10 cellular contexts compared by ENCODE assay signal in the genomic region with DNA sequence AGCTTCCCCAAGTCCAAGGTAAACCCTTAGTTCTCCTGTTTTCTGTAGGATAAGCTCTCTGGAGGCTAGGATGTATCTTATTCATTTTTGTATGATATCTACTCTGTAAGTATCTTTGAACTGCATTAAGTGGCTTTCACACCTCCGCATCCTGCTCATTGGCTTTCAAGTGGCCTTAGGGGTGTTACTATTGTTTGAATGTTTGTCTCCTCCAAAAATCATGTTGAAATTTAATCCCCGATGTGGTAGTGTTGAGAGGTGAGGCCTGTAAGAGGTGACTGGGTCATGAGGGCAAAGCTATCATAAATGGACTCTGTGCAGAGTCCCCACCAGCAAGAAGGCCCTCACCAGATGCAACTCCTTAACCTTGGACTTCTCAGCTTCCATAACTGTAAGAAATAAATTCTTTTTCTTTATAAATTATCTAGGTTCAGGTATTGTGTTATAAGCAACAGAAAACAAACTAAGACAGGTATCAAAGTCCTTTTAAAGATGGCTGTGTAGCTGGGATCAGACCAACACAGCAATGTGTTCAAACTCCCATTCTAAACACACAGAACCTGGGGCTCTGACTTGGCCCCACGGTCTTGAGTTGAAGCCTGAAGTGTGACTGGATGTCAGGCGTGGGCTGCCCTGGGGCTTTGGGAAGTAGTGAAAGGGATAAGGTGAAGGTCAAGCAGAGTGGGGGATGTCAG. TPM values are rescaled to one million over a fixed set of nuclear protein-coding genes. Genes with fewer than 3 reads are reported as not detected.
DNase-seq lines count a peak whose midpoint lies in the region; ATAC-seq and TF ChIP-seq lines count a peak whose summit lies in the region.
"Had no signal": no experiment of that assay in that cellular context is flagged by ENCODE, and none has a peak within 500 bp of the region (broad histone marks: within the 10 kb centered on the region; RNA-seq: fewer than 3 reads in every experiment).

No MANE protein-coding gene starts in this region.

- POLR2A ChIA-PET in CD8-positive, alpha-beta memory T cell (lab: Charles Lee), result interaction anchor here (0.5 kb wide), 1 partner anchor 48 kb away, joined by 3 read pairs; no protein-coding TSS in a partner anchor
- POLR2A ChIA-PET in activated B cell treated with CpG ODN at 0.5 μM for 24 hours (lab: Charles Lee), result interaction anchor here (1.0 kb wide), 1 partner anchor 77 kb away, joined by 3 read pairs; no protein-coding TSS in a partner anchor
- POLR2A ChIA-PET in naive thymus-derived CD4-positive, alpha-beta T cell (lab: Charles Lee), result no interaction called here

- peak overlapping the region; percentile 50 for H3K27ac ChIP-seq in CD8-positive, alpha-beta memory T cell (ENCODE audit: low read depth, low read length)
- no peak overlapping the region for H3K27ac ChIP-seq in naive thymus-derived CD4-positive, alpha-beta T cell (ENCODE audit: low read depth, low read length)
- H3K27ac ChIP-seq in SJCRH30, result no peak overlapping the region

- H3K36me3 Mint-ChIP-seq in CD8-positive, alpha-beta memory T cell, result no peaks in the 10 kb centered on the region
- no peaks in the 10 kb centered on the region for H3K36me3 Mint-ChIP-seq in activated B cell treated with CpG ODN at 0.5 μM for 24 hours (ENCODE audit: low read depth)
- H3K36me3 Mint-ChIP-seq in naive thymus-derived CD4-positive, alpha-beta T cell, result peaks cover 0 to 4% (median 0%) of the 10 kb centered on the region in 5 donors

- peaks cover 16 to 32% (median 24%) of the 10 kb centered on the region in 3 donors for H3K4me1 Mint-ChIP-seq in CD8-positive, alpha-beta memory T cell
- peaks cover 23% of the 10 kb centered on the region for H3K4me1 Mint-ChIP-seq in activated B cell treated with CpG ODN at 0.5 μM for 24 hours
- peaks cover 16 to 33% (median 25%) of the 10 kb centered on the region in 7 donors for H3K4me1 Mint-ChIP-seq in naive thymus-derived CD4-positive, alpha-beta T cell

- intact Hi-C loops in activated B cell treated with CpG ODN at 0.5 μM for 24 hours (cut with micrococcal nuclease), result loop anchor here (2.0 kb wide), 1 partner anchor 62 kb away; no protein-coding TSS in a partner anchor
- intact Hi-C loops in naive thymus-derived CD4-positive, alpha-beta T cell (cut with micrococcal nuclease), result no loop called here

- H3K9me3 Mint-ChIP-seq in CD8-positive, alpha-beta memory T cell, result no peaks in the 10 kb centered on the region
- no peaks in the 10 kb centered on the region for H3K9me3 Mint-ChIP-seq in activated B cell treated with CpG ODN at 0.5 μM for 24 hours
- peaks cover 0 to 2% (median 0%) of the 10 kb centered on the region in 11 donors for H3K9me3 Mint-ChIP-seq in naive thymus-derived CD4-positive, alpha-beta T cell

- CTCF ChIA-PET in CD8-positive, alpha-beta memory T cell (lab: Charles Lee), result no interaction called here
- CTCF ChIA-PET in activated B cell treated with CpG ODN at 0.5 μM for 24 hours (lab: Charles Lee), result no interaction called here
- CTCF ChIA-PET in naive thymus-derived CD4-positive, alpha-beta T cell (lab: Charles Lee), result interaction anchor here (1.0 kb wide), 1 partner anchor 236 kb away, joined by 3 read pairs; no protein-coding TSS in a partner anchor

- peak overlapping the region in 7 of 8 donors; percentile 38 to 89 (median 71) for H3K27ac Mint-ChIP-seq in CD8-positive, alpha-beta memory T cell
- peak overlapping the region; percentile 63 for H3K27ac Mint-ChIP-seq in activated B cell treated with CpG ODN at 0.5 μM for 24 hours
- H3K27ac Mint-ChIP-seq in naive thymus-derived CD4-positive, alpha-beta T cell, result peak overlapping the region in 7 of 9 donors; percentile 28 to 78 (median 65)

- no peak for TF ChIP-seq CTCF in activated B cell treated with CpG ODN at 0.5 μM for 24 hours (IDR thresholded peaks at IDR 0.05)

- H3K27me3 ChIP-seq in CD8-positive, alpha-beta memory T cell (ENCODE audit: insufficient read depth, low read length, poor library complexity, severe bottlenecking), result no peaks in the 10 kb centered on the region
- H3K27me3 ChIP-seq in naive thymus-derived CD4-positive, alpha-beta T cell (ENCODE audit: control insufficient read depth in 2 of 2, insufficient read depth in 2 of 2, low read length in 2 of 2), result no peaks in the 10 kb centered on the region
- H3K27me3 ChIP-seq in SJCRH30, result no peaks in the 10 kb centered on the region

- peak in 2 of 5 donors; percentile 13 to 37 for DNase-seq in CD8-positive, alpha-beta memory T cell
- DNase-seq in activated B cell treated with CpG ODN at 0.5 μM for 24 hours, result no peak
- DNase-seq in naive thymus-derived CD4-positive, alpha-beta T cell, result peak in 3 of 9 donors; percentile 3 to 16 (median 14)
- DNase-seq in SW480 (ENCODE audit: low spot score), result no peak
- no peak for DNase-seq in SJCRH30
- no peak for DNase-seq in SKM-1 treated with dmso at 0.1 percent for 144 hours (lab: John Stamatoyannopoulos, UW; ENCODE audit: unreplicated experiment)
- DNase-seq: NCI-H1930 had no signal

- no peaks in the 10 kb centered on the region for H3K36me3 ChIP-seq in CD8-positive, alpha-beta memory T cell (ENCODE audit: insufficient read depth, low read length)
- no peaks in the 10 kb centered on the region for H3K36me3 ChIP-seq in naive thymus-derived CD4-positive, alpha-beta T cell (ENCODE audit: control insufficient read depth in 2 of 3, insufficient read depth in 3 of 3, low read length in 3 of 3)
- no peaks in the 10 kb centered on the region for H3K36me3 ChIP-seq in SJCRH30

- peaks cover 2 to 3% of the 10 kb centered on the region in 2 donors for H3K27me3 Mint-ChIP-seq in CD8-positive, alpha-beta memory T cell
- no peaks in the 10 kb centered on the region for H3K27me3 Mint-ChIP-seq in activated B cell treated with CpG ODN at 0.5 μM for 24 hours
- no peaks in the 10 kb centered on the region for H3K27me3 Mint-ChIP-seq in naive thymus-derived CD4-positive, alpha-beta T cell

- H3K4me1 ChIP-seq in CD8-positive, alpha-beta memory T cell (ENCODE audit: insufficient read depth, low read length), result peaks cover 16% of the 10 kb centered on the region
- H3K4me1 ChIP-seq in naive thymus-derived CD4-positive, alpha-beta T cell (ENCODE audit: control insufficient read depth in 2 of 2, insufficient read depth in 2 of 2, low read length in 2 of 2), result peaks cover 0 to 8% of the 10 kb centered on the region in 2 donors
- no peaks in the 10 kb centered on the region for H3K4me1 ChIP-seq in SJCRH30

- H3K4me3 ChIP-seq in CD8-positive, alpha-beta memory T cell (ENCODE audit: low read length), result no peak overlapping the region
- H3K4me3 ChIP-seq in naive thymus-derived CD4-positive, alpha-beta T cell (ENCODE audit: low read length), result no peak overlapping the region
- H3K4me3 ChIP-seq in SJCRH30, result no peak overlapping the region
- H3K4me3 ChIP-seq: lung had no signal

- peak overlapping the region in 3 of 7 donors; percentile 24 to 40 (median 39) for H3K4me3 Mint-ChIP-seq in CD8-positive, alpha-beta memory T cell
- H3K4me3 Mint-ChIP-seq in activated B cell treated with CpG ODN at 0.5 μM for 24 hours, result no peak overlapping the region
- H3K4me3 Mint-ChIP-seq in naive thymus-derived CD4-positive, alpha-beta T cell, result peak overlapping the region in 6 of 10 donors; percentile 13 to 53 (median 37)

- H3K9me3 ChIP-seq in CD8-positive, alpha-beta memory T cell (ENCODE audit: low read length), result no peaks in the 10 kb centered on the region
- no peaks in the 10 kb centered on the region for H3K9me3 ChIP-seq in naive thymus-derived CD4-positive, alpha-beta T cell (ENCODE audit: control insufficient read depth in 2 of 3, low read length in 3 of 3)
- no peaks in the 10 kb centered on the region for H3K9me3 ChIP-seq in SJCRH30 (replicated peaks)

- ATAC-seq in GM21717 (IDR thresholded peaks at IDR 0.05; ENCODE audit: unreplicated experiment) (peak; percentile 27), activated B cell treated with CpG ODN at 0.5 μM for 24 hours (ENCODE audit: low read depth) (no peak), GM19463 (IDR thresholded peaks at IDR 0.05; ENCODE audit: unreplicated experiment) (no peak)
- ATAC-seq in naive thymus-derived CD4-positive, alpha-beta T cell, result peak; percentile 26

RNA-seq across cellular contexts. Expression of a gene that starts 25.9 kb away (rescaled TPM):
- total RNA-seq in CD8-positive, alpha-beta memory T cell, result 1 to 10 TPM; 1.7 to 2.1 TPM
- 2.9 TPM for polyA plus RNA-seq in CD8-positive, alpha-beta memory T cell
- 2.0 and 3.8 TPM in 2 replicates for total RNA-seq in activated B cell treated with CpG ODN at 0.5 μM for 24 hours
- 10 to 100 TPM in 1 of 5 experiments, 1 to 10 TPM in 4; 2.6 to 70.9 (median 6.7) TPM for total RNA-seq in naive thymus-derived CD4-positive, alpha-beta T cell
- 1 to 10 TPM; 1.9 to 2.9 TPM for polyA plus RNA-seq in naive thymus-derived CD4-positive, alpha-beta T cell
- 2.9 and 3.2 TPM in 2 replicates for total RNA-seq in SJCRH30 (2014; rRNA removed; shearing (Covaris generic))

Comparison
In these comparisons a context has a peak if more than half of its experiments do, and no peak if none do; other contexts are left out.
1. ATAC-seq: peak in GM21717 (single experiment) and naive thymus-derived CD4-positive, alpha-beta T cell (single experiment); none in activated B cell treated with CpG ODN at 0.5 μM for 24 hours (single experiment) and GM19463 (single experiment).
2. Peak in every context shown above with its lines, with median percentiles within 50 percentile points of each other: H3K27ac Mint-ChIP-seq.